11 cellular contexts compared by ENCODE assay signal in the genomic region with DNA sequence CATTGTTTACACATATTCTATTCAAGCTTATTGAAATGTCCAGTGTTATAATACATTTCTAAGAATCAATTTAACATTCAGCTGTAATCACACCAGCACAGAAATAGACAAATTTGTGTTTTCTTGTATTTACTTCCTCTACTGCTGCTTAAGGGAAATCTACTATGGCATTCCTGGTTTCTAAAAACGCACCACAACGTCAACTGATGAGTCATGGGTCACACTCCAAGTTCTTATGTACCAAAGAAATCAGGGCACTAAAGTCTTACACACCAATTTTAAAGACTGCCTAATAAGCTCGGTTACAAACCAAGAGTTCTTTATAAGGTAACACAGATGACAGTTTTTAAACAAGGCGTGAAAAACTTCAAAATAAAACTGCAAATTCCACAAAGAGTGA. TPM values are rescaled to one million over a fixed set of nuclear protein-coding genes. Genes with fewer than 3 reads are reported as not detected.
DNase-seq lines count a peak whose midpoint lies in the region; ATAC-seq, FAIRE-seq and TF ChIP-seq lines count a peak whose summit lies in the region.
"Had no signal": no experiment of that assay in that cellular context is flagged by ENCODE, and none has a peak within 500 bp of the region (broad histone marks: within the 10 kb centered on the region; RNA-seq: fewer than 3 reads in every experiment).

No MANE protein-coding gene starts in this region.

- H3K27ac ChIP-seq in body of pancreas (peak overlapping the region; percentile 2 to 61 (median 25)), aorta (ENCODE audit: low read depth in 1 of 2, low read length in 2 of 2) (no peak overlapping the region), vagina (no peak overlapping the region)
- H3K27ac ChIP-seq: BLaER1, spleen had no signal

- H3K9me3 Mint-ChIP-seq in effector memory CD8-positive, alpha-beta T cell = no peaks in the 10 kb centered on the region

- DNase-seq in A172 (ENCODE audit: low spot score) (peak; percentile 43), HTR-8/SVneo (ENCODE audit: insufficient read length, low spot score) (peak; percentile 5), body of pancreas (peak in 2 of 4 donors; percentile 40 to 63), kidney epithelial cell (ENCODE audit: low read depth) (peak; percentile 54), aorta (no peak), vagina (ENCODE audit: extremely low spot score in 2 of 2) (no peak)
- DNase-seq in effector memory CD8-positive, alpha-beta T cell = no peak
- DNase-seq: activated T-cell treated with anti-CD3 and anti-CD28 coated beads, Interleukin-2, amount 50 U/mL, for 4 hours; spleen had no signal

- no peaks in the 10 kb centered on the region for H3K36me3 Mint-ChIP-seq in effector memory CD8-positive, alpha-beta T cell (ENCODE audit: insufficient read depth)

- no peak overlapping the region for H3K27ac Mint-ChIP-seq in effector memory CD8-positive, alpha-beta T cell

- no peak for FAIRE-seq in HTR-8/SVneo (lab: Jason Lieb, UNC)

- intact Hi-C loops in body of pancreas (cut with DNase I) (no loop called here), aorta (cut with DNase I) (loop anchor here in 1 of 2 donors (2.0 kb wide), 1 partner anchor 22 kb away; no protein-coding TSS in a partner anchor), vagina (cut with DNase I) (no loop called here)

- 20 to 28% methylated on average over 4 of the region's 4 CpGs for WGBS in body of pancreas, 2 donors
- 23 to 37% methylated on average over 4 of the region's 4 CpGs for WGBS in aorta, 2 donors

- H3K9me3 ChIP-seq in body of pancreas = no peaks in the 10 kb centered on the region
- H3K9me3 ChIP-seq in aorta (ENCODE audit: control insufficient read depth, low read length) = no peaks in the 10 kb centered on the region
- H3K9me3 ChIP-seq in vagina = no peaks in the 10 kb centered on the region
- H3K9me3 ChIP-seq: spleen had no signal

- TF ChIP-seq POLR2A in body of pancreas (IDR thresholded peaks at IDR 0.05) = no peak
- no peak for TF ChIP-seq POLR2A in vagina (IDR thresholded peaks at IDR 0.05)

- no peaks in the 10 kb centered on the region for H3K27me3 Mint-ChIP-seq in effector memory CD8-positive, alpha-beta T cell

- H3K4me1 ChIP-seq in body of pancreas (peaks cover 78% of the 10 kb centered on the region), aorta (ENCODE audit: control insufficient read depth in 1 of 2, insufficient read depth in 2 of 2, low read length in 2 of 2) (peaks cover 0 to 10% of the 10 kb centered on the region in 2 donors), vagina (no peaks in the 10 kb centered on the region)

- H3K27me3 ChIP-seq in body of pancreas (no peaks in the 10 kb centered on the region), kidney epithelial cell (ENCODE audit: control insufficient read depth, insufficient read depth, low read length) (no peaks in the 10 kb centered on the region), aorta (ENCODE audit: control insufficient read depth in 1 of 2, insufficient read depth in 2 of 2, low read length in 1 of 2) (no peaks in the 10 kb centered on the region), vagina (no peaks in the 10 kb centered on the region)
- H3K27me3 ChIP-seq: BLaER1, spleen had no signal

- peaks cover 17 to 34% of the 10 kb centered on the region in 2 donors for H3K4me1 Mint-ChIP-seq in effector memory CD8-positive, alpha-beta T cell (ENCODE audit: low read depth in 2 of 2)

- ATAC-seq in body of pancreas = peak; percentile 80
- ATAC-seq in effector memory CD8-positive, alpha-beta T cell (replicated peaks) = no peak
- ATAC-seq in aorta (ENCODE audit: low FRiP score) = no peak
- no peak for ATAC-seq in GM18858 (IDR thresholded peaks at IDR 0.05; ENCODE audit: unreplicated experiment)
- ATAC-seq: activated T-cell treated with anti-CD3 and anti-CD28 coated beads, Interleukin-2, amount 50 U/mL, for 4 hours had no signal

- H3K4me3 ChIP-seq in body of pancreas (no peak overlapping the region), kidney epithelial cell (ENCODE audit: low read depth, low read length) (no peak overlapping the region), aorta (ENCODE audit: low read length in 2 of 2) (no peak overlapping the region), vagina (no peak overlapping the region)
- H3K4me3 ChIP-seq: BLaER1, spleen had no signal

- no peak for TF ChIP-seq CTCF in body of pancreas (IDR thresholded peaks at IDR 0.05)
- TF ChIP-seq CTCF in kidney epithelial cell (IDR thresholded peaks at IDR 0.05; ENCODE audit: insufficient read depth, low read length, poor library complexity, severe bottlenecking) = no peak
- TF ChIP-seq CTCF in vagina (IDR thresholded peaks at IDR 0.05) = no peak

- H3K36me3 ChIP-seq in body of pancreas (replicated peaks in 1 of 2; ENCODE audit: insufficient read depth in 1 of 2, low read depth in 2 of 2) (no peaks in the 10 kb centered on the region), kidney epithelial cell (ENCODE audit: control insufficient read depth, insufficient read depth, low read length) (no peaks in the 10 kb centered on the region), aorta (ENCODE audit: control insufficient read depth in 1 of 2, insufficient read depth in 2 of 2, low read length in 1 of 2) (no peaks in the 10 kb centered on the region), vagina (no peaks in the 10 kb centered on the region)
- H3K36me3 ChIP-seq: spleen had no signal

- no peak overlapping the region for H3K4me3 Mint-ChIP-seq in effector memory CD8-positive, alpha-beta T cell
- H3K4me3 Mint-ChIP-seq: activated T-cell treated with anti-CD3 and anti-CD28 coated beads, Interleukin-2, amount 50 U/mL, for 4 hours had no signal

RNA-seq across cellular contexts. Expression of a gene that starts 13.2 kb away (rescaled TPM):
- 7.0 and 8.5 TPM in 2 replicates for total RNA-seq in A172 (2014; rRNA removed; shearing (Covaris generic))
- total RNA-seq in body of pancreas (10 to 100 TPM; 11.2 to 23.1 TPM), kidney epithelial cell (11.4 and 16.0 TPM in 2 replicates), aorta (10 to 100 TPM in 1 of 2 donors, 1 to 10 TPM in 1; 9.5 to 10.3 TPM), vagina (12.0 TPM)
- 1 to 10 TPM; 2.6 to 7.6 TPM for polyA plus RNA-seq in aorta

RNA-seq across cellular contexts. Expression of a gene that starts 14.6 kb away (rescaled TPM):
- 86.6 and 88.3 TPM in 2 replicates for total RNA-seq in A172 (2014; rRNA removed; shearing (Covaris generic))
- total RNA-seq in body of pancreas (100 to 1,000 TPM in 1 of 2 donors, 10 to 100 TPM in 1; 56.0 to 178 TPM), kidney epithelial cell (145 and 149 TPM in 2 replicates), aorta (10 to 100 TPM; 63.3 to 89.3 TPM), vagina (74.2 TPM)
- polyA plus RNA-seq in aorta = 100 to 1,000 TPM; 113 to 119 TPM

Comparison
In these comparisons a context has a peak if more than half of its experiments do, and no peak if none do; other contexts are left out.
1. DNase-seq: peak in A172 (single experiment), HTR-8/SVneo (single experiment) and kidney epithelial cell (single experiment); none in effector memory CD8-positive, alpha-beta T cell (0 of 3), aorta (0 of 2) and vagina (0 of 2).
2. H3K27ac ChIP-seq: peak in body of pancreas (4 of 4); none in aorta (0 of 2) and vagina (single experiment).